Comparison of ENCODE assay signal across 20 cellular contexts in genomic region chr16:17527538-17527937, GRCh38. TPM values are rescaled to one million over a fixed set of nuclear protein-coding genes. Genes with fewer than 3 reads are reported as not detected.
DNase-seq lines count a peak whose midpoint lies in the region; ATAC-seq and TF ChIP-seq lines count a peak whose summit lies in the region.
"Had no signal": no experiment of that assay in that cellular context is flagged by ENCODE, and none has a peak within 500 bp of the region (broad histone marks: within the 10 kb centered on the region; RNA-seq: fewer than 3 reads in every experiment).

No MANE protein-coding gene starts in this region.

- POLR2A ChIA-PET in activated B cell treated with CpG ODN at 0.5 μM for 24 hours (lab: Charles Lee), result interaction anchor here (0.5 kb wide), 1 partner anchor 385 kb away, joined by 3 read pairs; no protein-coding TSS in a partner anchor

- H3K9me3 Mint-ChIP-seq in stimulated activated naive CD8-positive, alpha-beta T cell treated with anti-CD3 and anti-CD28 coated beads, Interleukin-15, amount 100 ng/mL, for 72 hours, result no peaks in the 10 kb centered on the region
- no peaks in the 10 kb centered on the region for H3K9me3 Mint-ChIP-seq in activated B cell treated with CpG ODN at 0.5 μM for 24 hours
- peaks cover 20% of the 10 kb centered on the region for H3K9me3 Mint-ChIP-seq in nephron progenitor cell
- no peaks in the 10 kb centered on the region for H3K9me3 Mint-ChIP-seq in stimulated activated memory B cell treated with anti-CD40 and anti-IgM and Interleukin-4, amounts not matched to agents 10 μg/mL and 1 μg/mL and 100 μg/mL, for 72 hours

- H3K36me3 Mint-ChIP-seq in activated B cell treated with CpG ODN at 0.5 μM for 24 hours (ENCODE audit: low read depth) (no peaks in the 10 kb centered on the region), nephron progenitor cell (ENCODE audit: low read depth) (no peaks in the 10 kb centered on the region)
- no peaks in the 10 kb centered on the region for H3K36me3 Mint-ChIP-seq in stimulated activated memory B cell treated with anti-CD40 and anti-IgM and Interleukin-4, amounts not matched to agents 10 μg/mL and 1 μg/mL and 100 μg/mL, for 72 hours

- ATAC-seq in stimulated activated naive CD8-positive, alpha-beta T cell treated with anti-CD3 and anti-CD28 coated beads, Interleukin-15, amount 100 ng/mL, for 72 hours, result no peak
- ATAC-seq in stimulated activated naive CD8-positive, alpha-beta T cell treated with anti-CD3 and anti-CD28 coated beads, Interleukin-15, Interleukin-2, amounts not matched to agents 100 U/mL and 50 U/mL, for 24 hours, result no peak
- ATAC-seq in activated B cell treated with CpG ODN at 0.5 μM for 24 hours (ENCODE audit: low read depth) (no peak), sciatic nerve (no peak), HG02642 (IDR thresholded peaks at IDR 0.05; ENCODE audit: poor library complexity, unreplicated experiment) (no peak)
- no peak for ATAC-seq in stimulated activated memory B cell treated with anti-CD40 and anti-IgM and Interleukin-4, amounts not matched to agents 10 μg/mL and 1 μg/mL and 100 μg/mL, for 72 hours
- ATAC-seq: A549, GM23338, HCT116 had no signal

- H3K4me3 Mint-ChIP-seq in stimulated activated naive CD8-positive, alpha-beta T cell treated with anti-CD3 and anti-CD28 coated beads, Interleukin-15, amount 100 ng/mL, for 72 hours, result no peak overlapping the region
- H3K4me3 Mint-ChIP-seq in activated B cell treated with CpG ODN at 0.5 μM for 24 hours (no peak overlapping the region), nephron progenitor cell (no peak overlapping the region)
- H3K4me3 Mint-ChIP-seq in stimulated activated memory B cell treated with anti-CD40 and anti-IgM and Interleukin-4, amounts not matched to agents 10 μg/mL and 1 μg/mL and 100 μg/mL, for 72 hours, result no peak overlapping the region
- H3K4me3 Mint-ChIP-seq: GM23338, H9, HFFc6 had no signal

- TF ChIP-seq CTCF in activated B cell treated with CpG ODN at 0.5 μM for 24 hours (IDR thresholded peaks at IDR 0.05) (no peak), nephron progenitor cell (IDR thresholded peaks at IDR 0.05) (no peak)

- H3K4me1 Mint-ChIP-seq in stimulated activated naive CD8-positive, alpha-beta T cell treated with anti-CD3 and anti-CD28 coated beads, Interleukin-15, amount 100 ng/mL, for 72 hours, result peaks cover 20% of the 10 kb centered on the region
- H3K4me1 Mint-ChIP-seq in activated B cell treated with CpG ODN at 0.5 μM for 24 hours, result peaks cover 24% of the 10 kb centered on the region
- no peaks in the 10 kb centered on the region for H3K4me1 Mint-ChIP-seq in nephron progenitor cell
- H3K4me1 Mint-ChIP-seq in stimulated activated memory B cell treated with anti-CD40 and anti-IgM and Interleukin-4, amounts not matched to agents 10 μg/mL and 1 μg/mL and 100 μg/mL, for 72 hours, result peaks cover 34% of the 10 kb centered on the region
- H3K4me1 Mint-ChIP-seq: GM23338, H9 had no signal

- H3K27me3 Mint-ChIP-seq in stimulated activated naive CD8-positive, alpha-beta T cell treated with anti-CD3 and anti-CD28 coated beads, Interleukin-15, amount 100 ng/mL, for 72 hours, result no peaks in the 10 kb centered on the region
- peaks cover 1% of the 10 kb centered on the region for H3K27me3 Mint-ChIP-seq in activated B cell treated with CpG ODN at 0.5 μM for 24 hours
- peaks cover 16% of the 10 kb centered on the region for H3K27me3 Mint-ChIP-seq in nephron progenitor cell (ENCODE audit: low read depth, poor library complexity)
- H3K27me3 Mint-ChIP-seq in stimulated activated memory B cell treated with anti-CD40 and anti-IgM and Interleukin-4, amounts not matched to agents 10 μg/mL and 1 μg/mL and 100 μg/mL, for 72 hours, result no peaks in the 10 kb centered on the region

- DNase-seq in stimulated activated naive CD8-positive, alpha-beta T cell treated with anti-CD3 and anti-CD28 coated beads, Interleukin-15, amount 100 ng/mL, for 72 hours, result no peak
- DNase-seq in stimulated activated naive CD8-positive, alpha-beta T cell treated with anti-CD3 and anti-CD28 coated beads, Interleukin-15, Interleukin-2, amounts not matched to agents 100 U/mL and 50 U/mL, for 24 hours, result no peak
- DNase-seq in activated B cell treated with CpG ODN at 0.5 μM for 24 hours (no peak), nephron progenitor cell (no peak), sciatic nerve (ENCODE audit: low spot score) (no peak), HT-29 (ENCODE audit: low spot score) (no peak)
- DNase-seq: 8988T; ACHN; C1 segment of cervical spinal cord; Caco-2; CD4-positive, alpha-beta memory T cell; DMS153; DND-41; H9; HFFc6 had no signal

- CTCF ChIA-PET in activated B cell treated with CpG ODN at 0.5 μM for 24 hours (lab: Charles Lee), result no interaction called here

- H3K27ac Mint-ChIP-seq in stimulated activated naive CD8-positive, alpha-beta T cell treated with anti-CD3 and anti-CD28 coated beads, Interleukin-15, amount 100 ng/mL, for 72 hours, result peak overlapping the region; percentile 4 to 14
- H3K27ac Mint-ChIP-seq in activated B cell treated with CpG ODN at 0.5 μM for 24 hours, result peak overlapping the region; percentile 10
- peak overlapping the region; percentile 4 for H3K27ac Mint-ChIP-seq in nephron progenitor cell
- H3K27ac Mint-ChIP-seq in stimulated activated memory B cell treated with anti-CD40 and anti-IgM and Interleukin-4, amounts not matched to agents 10 μg/mL and 1 μg/mL and 100 μg/mL, for 72 hours, result peak overlapping the region; percentile 58
- H3K27ac Mint-ChIP-seq: GM23338, H9, HFFc6 had no signal

- intact Hi-C loops in activated B cell treated with CpG ODN at 0.5 μM for 24 hours (cut with micrococcal nuclease) (no loop called here), sciatic nerve (cut with DNase I) (no loop called here)

RNA-seq across cellular contexts. Expression of gene XYLT1, which starts 56.8 kb away (rescaled TPM):
- 14.9 and 17.0 TPM in 2 replicates for total RNA-seq in activated B cell treated with CpG ODN at 0.5 μM for 24 hours
- 17.3 TPM for total RNA-seq in sciatic nerve
- total RNA-seq in HT-29 (2014; rRNA removed; shearing (Covaris generic)), result 0.10 and 0.38 TPM in 2 replicates

Comparison
In these comparisons a context has a peak if more than half of its experiments do, and no peak if none do; other contexts are left out.
1. H3K27ac Mint-ChIP-seq: peak in every context shown above with its lines; median percentile 58 in stimulated activated memory B cell treated with anti-CD40 and anti-IgM and Interleukin-4, amounts not matched to agents 10 μg/mL and 1 μg/mL and 100 μg/mL, for 72 hours; 10 in activated B cell treated with CpG ODN at 0.5 μM for 24 hours; 9 in stimulated activated naive CD8-positive, alpha-beta T cell treated with anti-CD3 and anti-CD28 coated beads, Interleukin-15, amount 100 ng/mL, for 72 hours; 4 in nephron progenitor cell.
2. RNA of gene XYLT1, which starts 56.8 kb away (total RNA-seq): 17.3 TPM in sciatic nerve (single experiment) and 14.9 to 17.0 TPM in activated B cell treated with CpG ODN at 0.5 μM for 24 hours; 0.10 to 0.38 TPM in HT-29; every median in the first group is over 10 times any median in the second.